26 cellular contexts compared by ENCODE assay signal in the genomic region with DNA sequence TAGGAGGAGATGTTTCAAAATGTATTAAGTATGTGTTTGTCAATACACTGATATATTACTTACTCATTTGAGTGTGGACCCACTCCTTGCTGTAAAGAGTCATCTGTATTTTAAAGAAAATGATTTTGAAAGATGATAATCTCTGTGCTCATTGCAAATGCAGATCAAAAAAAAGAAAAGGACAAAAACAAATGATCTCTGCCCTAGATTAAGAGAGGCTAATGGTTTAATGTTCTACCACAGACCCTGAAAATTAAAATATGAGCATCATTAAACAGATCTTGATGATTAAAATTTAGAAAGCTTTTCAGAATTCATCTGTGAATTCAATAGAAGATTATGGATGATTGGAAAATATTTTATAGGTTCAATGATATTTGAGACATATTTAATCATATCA.
"Had no signal": no experiment of that assay in that cellular context is flagged by ENCODE, and none has a peak within 500 bp of the region (broad histone marks: within the 10 kb centered on the region; RNA-seq: fewer than 3 reads in every experiment).

No MANE protein-coding gene starts in this region.

- H3K9me3 ChIP-seq: colonic mucosa, esophagus muscularis mucosa, esophagus squamous epithelium, gastrocnemius medialis, gastroesophageal sphincter, heart left ventricle, heart right ventricle had no signal

- DNase-seq: colonic mucosa; cortex of kidney; dermis blood vessel endothelial cell; dorsolateral prefrontal cortex; effector CD4-positive, alpha-beta T cell; effector CD8-positive, alpha-beta T cell; effector memory CD4-positive, alpha-beta T cell; effector memory CD8-positive, alpha-beta T cell; endodermal cell; erythroblast; esophagus squamous epithelium; foreskin fibroblast; foreskin keratinocyte; foreskin melanocyte; gastrocnemius medialis; glutamatergic neuron; head of caudate nucleus; heart left ventricle; heart right ventricle had no signal

- H3K27ac ChIP-seq: colonic mucosa, coronary artery, dorsolateral prefrontal cortex, epithelial cell of prostate, esophagus muscularis mucosa, esophagus squamous epithelium, foreskin keratinocyte, gastrocnemius medialis, gastroesophageal sphincter, heart left ventricle, heart right ventricle, hepatocyte had no signal

- ATAC-seq: effector memory CD8-positive, alpha-beta T cell; esophagus mucosa; foreskin keratinocyte; gastrocnemius medialis; gastroesophageal sphincter; heart left ventricle; heart right ventricle had no signal

- H2AFZ ChIP-seq: hepatocyte had no signal

- H3K9me3 Mint-ChIP-seq: endodermal cell had no signal

- H3K27ac Mint-ChIP-seq: dendritic cell treated with granulocyte-macrophage colony-stimulating factor and Interleukin-4, amounts not matched to agents 40 ng/mL and 50 ng/mL, for 4 days; effector memory CD8-positive, alpha-beta T cell; endodermal cell had no signal

- H3K79me2 ChIP-seq: hepatocyte had no signal

- H3K36me3 ChIP-seq: colonic mucosa, esophagus muscularis mucosa, esophagus squamous epithelium, gastrocnemius medialis, gastroesophageal sphincter, heart left ventricle, heart right ventricle had no signal

- H3K27me3 Mint-ChIP-seq: dendritic cell treated with granulocyte-macrophage colony-stimulating factor and Interleukin-4, amounts not matched to agents 40 ng/mL and 50 ng/mL, for 4 days; effector memory CD8-positive, alpha-beta T cell had no signal

- H3K4me3 ChIP-seq: colonic mucosa, coronary artery, dorsolateral prefrontal cortex, esophagus muscularis mucosa, esophagus squamous epithelium, gastrocnemius medialis, gastroesophageal sphincter, heart left ventricle, heart right ventricle, hepatocyte had no signal

- H3K4me1 ChIP-seq: colonic mucosa, esophagus squamous epithelium, foreskin keratinocyte, gastrocnemius medialis, heart left ventricle, heart right ventricle had no signal

- H3K4me3 Mint-ChIP-seq: dendritic cell treated with granulocyte-macrophage colony-stimulating factor and Interleukin-4, amounts not matched to agents 40 ng/mL and 50 ng/mL, for 4 days; effector memory CD8-positive, alpha-beta T cell; endodermal cell had no signal

- H3K27me3 ChIP-seq: colonic mucosa, dorsolateral prefrontal cortex, esophagus muscularis mucosa, esophagus squamous epithelium, foreskin keratinocyte, gastrocnemius medialis, gastroesophageal sphincter, heart left ventricle, hepatocyte had no signal

- H3K4me2 ChIP-seq: hepatocyte had no signal
